15 cellular contexts compared by ENCODE assay signal in genomic region chr16:48277158-48277557, GRCh38. TPM values are rescaled to one million over a fixed set of nuclear protein-coding genes. Genes with fewer than 3 reads are reported as not detected.
DNase-seq lines count a peak whose midpoint lies in the region; TF ChIP-seq lines count a peak whose summit lies in the region.
"Had no signal": no experiment of that assay in that cellular context is flagged by ENCODE, and none has a peak within 500 bp of the region (broad histone marks: within the 10 kb centered on the region; RNA-seq: fewer than 3 reads in every experiment).

No MANE protein-coding gene starts in this region.

- intact Hi-C loops in esophagus muscularis mucosa (cut with DNase I) (no loop called here), sigmoid colon (cut with DNase I) (no loop called here)

- H3K4me1 ChIP-seq in esophagus muscularis mucosa (peaks cover 40 to 61% (median 51%) of the 10 kb centered on the region in 4 donors), sigmoid colon (peaks cover 0 to 39% (median 31%) of the 10 kb centered on the region in 4 donors)

- no peak for TF ChIP-seq POLR2A in esophagus muscularis mucosa (IDR thresholded peaks at IDR 0.05; ENCODE audit: low read depth)
- no peak for TF ChIP-seq POLR2A in sigmoid colon (IDR thresholded peaks at IDR 0.05)

- peak; percentile 20 for DNase-seq in M059J (ENCODE audit: low read depth)
- peak; percentile 78 for DNase-seq in SK-MEL-5 (ENCODE audit: low read depth, low spot score)
- DNase-seq in esophagus muscularis mucosa (ENCODE audit: extremely low spot score): no peak
- DNase-seq in sigmoid colon: no peak
- DNase-seq in activated CD4-positive, alpha-beta T cell treated with anti-CD3 and anti-CD28 coated beads, Interleukin-2, amount 50 U/mL, for 48 hours: no peak
- no peak for DNase-seq in GM03348 (ENCODE audit: low spot score)
- DNase-seq in HT-29 (ENCODE audit: low spot score): no peak
- DNase-seq: activated CD8-positive, alpha-beta memory T cell treated with anti-CD3 and anti-CD28 coated beads, Interleukin-2, amount 10 ng/mL, durations not matched to agents 7 days and 5 days; activated effector memory CD4-positive, alpha-beta T cell treated with Interleukin-2 at 50 U/mL for 16 hours; glutamatergic neuron; SHP77; stimulated activated CD4-positive, alpha-beta T cell treated with anti-CD3 and anti-CD28 coated beads, Interleukin-4, amount 100 ng/mL, for 1 hour had no signal

- TF ChIP-seq EP300 in esophagus muscularis mucosa (IDR thresholded peaks at IDR 0.05) (no peak), sigmoid colon (IDR thresholded peaks at IDR 0.05) (no peak)

- H3K27me3 ChIP-seq in esophagus muscularis mucosa (no peaks in the 10 kb centered on the region), sigmoid colon (no peaks in the 10 kb centered on the region)
- H3K27me3 ChIP-seq: neutrophil, suprapubic skin had no signal

- in situ Hi-C loops in SK-MEL-5 (cut with HindIII; ENCODE audit: low pct_unique_long_range_greater_than_20kb, low sequenced_read_pairs): no loop called here

- no peak for TF ChIP-seq CTCF in esophagus muscularis mucosa (IDR thresholded peaks at IDR 0.05)
- TF ChIP-seq CTCF in sigmoid colon (IDR thresholded peaks at IDR 0.05): no peak

- H3K4me3 ChIP-seq in esophagus muscularis mucosa: no peak overlapping the region
- H3K4me3 ChIP-seq in sigmoid colon: no peak overlapping the region
- H3K4me3 ChIP-seq: suprapubic skin had no signal

- H3K27ac ChIP-seq in esophagus muscularis mucosa (replicated peaks in 1 of 4): peak overlapping the region in 3 of 4 donors; percentile 59 to 71 (median 66)
- H3K27ac ChIP-seq in sigmoid colon: peak overlapping the region in 3 of 4 donors; percentile 55 to 65 (median 62)
- H3K27ac ChIP-seq: neutrophil had no signal

- 81% methylated on average over 5 of the region's 5 CpGs for WGBS in esophagus muscularis mucosa
- 69 to 89% methylated on average over 5 of the region's 5 CpGs for WGBS in sigmoid colon, 2 donors

- no peaks in the 10 kb centered on the region for H3K9me3 ChIP-seq in esophagus muscularis mucosa
- H3K9me3 ChIP-seq in sigmoid colon: no peaks in the 10 kb centered on the region
- H3K9me3 ChIP-seq: neutrophil, suprapubic skin had no signal

- H3K36me3 ChIP-seq in esophagus muscularis mucosa (peaks cover 0 to 9% (median 4%) of the 10 kb centered on the region in 4 donors), sigmoid colon (peaks cover 0 to 26% (median 0%) of the 10 kb centered on the region in 4 donors)

RNA-seq across cellular contexts. Expression of gene ABCC11, which starts 29.8 kb away (rescaled TPM):
- not detected in 2 replicates for total RNA-seq in M059J (2014; rRNA removed; shearing (Covaris generic))
- total RNA-seq in SK-MEL-5 (2014; rRNA removed; shearing (Covaris generic)): 0.13 and 1.5 TPM in 2 replicates
- 0.56 and 1.2 TPM in 2 replicates for polyA plus RNA-seq in SK-MEL-5 (2015; cell fraction: cytosol; rRNA removed)
- polyA plus RNA-seq in SK-MEL-5 (2015; cell fraction: nucleus; rRNA removed): 0.50 and 4.4 TPM in 2 replicates
- total RNA-seq in esophagus muscularis mucosa (not detected), sigmoid colon (under 1 TPM in 1 of 4 donors, not detected in 3; 0.14 TPM)
- under 1 TPM in 1 of 3 donors, not detected in 2; 0.28 TPM for polyA plus RNA-seq in sigmoid colon
- not detected in 2 replicates for total RNA-seq in HT-29 (2014; rRNA removed; shearing (Covaris generic))
- total RNA-seq: B cell had no signal

RNA-seq across cellular contexts. Expression of gene LONP2, which starts 33.1 kb away (rescaled TPM):
- 34.5 and 58.2 TPM in 2 replicates for total RNA-seq in M059J (2014; rRNA removed; shearing (Covaris generic))
- total RNA-seq in SK-MEL-5 (2014; rRNA removed; shearing (Covaris generic)): 130 and 133 TPM in 2 replicates
- 56.7 and 66.2 TPM in 2 replicates for polyA plus RNA-seq in SK-MEL-5 (2015; cell fraction: cytosol; rRNA removed)
- 255 and 272 TPM in 2 replicates for polyA plus RNA-seq in SK-MEL-5 (2015; cell fraction: nucleus; rRNA removed)
- total RNA-seq in esophagus muscularis mucosa (10 to 100 TPM; 51.4 to 73.4 (median 63.3) TPM), sigmoid colon (10 to 100 TPM; 42.3 to 60.3 (median 51.8) TPM)
- polyA plus RNA-seq in sigmoid colon: 10 to 100 TPM; 14.4 to 25.2 (median 16.0) TPM
- 22.2 and 22.4 TPM in 2 replicates for total RNA-seq in HT-29 (2014; rRNA removed; shearing (Covaris generic))

Comparison
In these comparisons a context has a peak if more than half of its experiments do, and no peak if none do; other contexts are left out.
1. DNase-seq: peak in M059J (single experiment) and SK-MEL-5 (single experiment); none in esophagus muscularis mucosa (single experiment), sigmoid colon (single experiment), activated CD4-positive, alpha-beta T cell treated with anti-CD3 and anti-CD28 coated beads, Interleukin-2, amount 50 U/mL, for 48 hours (0 of 2), GM03348 (single experiment) and HT-29 (single experiment).